19 cellular contexts compared by ENCODE assay signal in the genomic region with DNA sequence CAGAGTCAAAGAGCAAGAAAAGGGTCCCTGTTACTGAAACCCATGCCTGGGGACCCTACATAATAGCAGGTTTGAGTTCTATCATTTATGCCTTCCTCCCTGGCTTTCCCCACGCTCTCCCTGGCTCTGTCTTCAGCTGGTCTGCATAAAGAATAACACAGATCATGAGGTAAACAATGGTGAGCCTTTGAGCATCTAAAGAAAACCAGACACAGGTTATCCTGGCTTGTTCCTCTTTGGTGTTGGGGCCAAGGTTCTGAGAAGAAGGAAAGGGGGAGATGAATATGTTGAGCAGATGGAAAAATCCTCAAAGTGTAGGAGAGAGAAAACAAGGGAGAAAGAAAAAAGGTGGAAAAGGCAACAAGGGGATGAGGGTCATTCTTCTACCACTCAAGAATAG.
"Had no signal": no experiment of that assay in that cellular context is flagged by ENCODE, and none has a peak within 500 bp of the region (broad histone marks: within the 10 kb centered on the region; RNA-seq: fewer than 3 reads in every experiment).

No MANE protein-coding gene starts in this region.

- ATAC-seq: activated CD4-positive, CD25-positive, alpha-beta regulatory T cell treated with anti-CD3 and anti-CD28 coated beads, Interleukin-2, amount 50 U/mL, for 24 hours; activated T-cell treated with anti-CD3 and anti-CD28 coated beads, Interleukin-2, amount 50 U/mL, for 4 hours; right cardiac atrium; stimulated activated naive CD8-positive, alpha-beta T cell treated with anti-CD3 and anti-CD28 coated beads, Interleukin-15, amount 100 ng/mL, for 72 hours had no signal

- H3K4me3 Mint-ChIP-seq: activated naive CD4-positive, alpha-beta T cell treated with anti-CD3 and anti-CD28 coated beads for 36 hours; activated T-cell treated with anti-CD3 and anti-CD28 coated beads, Interleukin-2, amount 50 U/mL, for 4 hours; central memory CD8-positive, alpha-beta T cell; mesothelial cell of epicardium; nephron; stimulated activated naive CD8-positive, alpha-beta T cell treated with anti-CD3 and anti-CD28 coated beads, Interleukin-15, amount 100 ng/mL, for 72 hours had no signal

- DNase-seq: activated CD4-positive, alpha-beta T cell treated with anti-CD3 and anti-CD28 coated beads, Interleukin-2, amount 50 U/mL, for 1 hour; activated CD8-positive, alpha-beta memory T cell treated with anti-CD3 and anti-CD28 coated beads, Interleukin-2, amount 50 U/mL, for 4 hours; activated naive CD4-positive, alpha-beta T cell treated with anti-CD3 and anti-CD28 coated beads for 36 hours; activated T-cell treated with anti-CD3 and anti-CD28 coated beads, Interleukin-2, amount 50 U/mL, for 4 hours; aorta; brain microvascular endothelial cell; effector CD8-positive, alpha-beta T cell; esophagus squamous epithelium; occipital lobe; right cardiac atrium; stimulated activated CD4-positive, alpha-beta T cell treated with anti-CD3 and anti-CD28 coated beads, Interleukin-2, amount 100 ng/mL, for 48 hours; stimulated activated naive CD8-positive, alpha-beta T cell treated with anti-CD3 and anti-CD28 coated beads, Interleukin-15, amount 100 ng/mL, for 72 hours; T1000 had no signal

- H3K9me3 Mint-ChIP-seq: central memory CD8-positive, alpha-beta T cell; mesothelial cell of epicardium had no signal

- H3K27ac ChIP-seq: brain microvascular endothelial cell, esophagus squamous epithelium, hepatocyte, skin epidermis had no signal

- H3K9me3 ChIP-seq: esophagus squamous epithelium had no signal

- H3K27ac Mint-ChIP-seq: activated naive CD4-positive, alpha-beta T cell treated with anti-CD3 and anti-CD28 coated beads for 36 hours; mesothelial cell of epicardium; nephron; stimulated activated naive CD8-positive, alpha-beta T cell treated with anti-CD3 and anti-CD28 coated beads, Interleukin-15, amount 100 ng/mL, for 72 hours had no signal

- H3K4me1 Mint-ChIP-seq: central memory CD8-positive, alpha-beta T cell; stimulated activated naive CD8-positive, alpha-beta T cell treated with anti-CD3 and anti-CD28 coated beads, Interleukin-15, amount 100 ng/mL, for 72 hours had no signal

- H3K36me3 ChIP-seq: brain microvascular endothelial cell, esophagus squamous epithelium had no signal

- H3K27me3 ChIP-seq: brain microvascular endothelial cell, esophagus squamous epithelium, hepatocyte had no signal

- H3K4me3 ChIP-seq: esophagus squamous epithelium, hepatocyte, skin epidermis had no signal
